In the genomic region with DNA sequence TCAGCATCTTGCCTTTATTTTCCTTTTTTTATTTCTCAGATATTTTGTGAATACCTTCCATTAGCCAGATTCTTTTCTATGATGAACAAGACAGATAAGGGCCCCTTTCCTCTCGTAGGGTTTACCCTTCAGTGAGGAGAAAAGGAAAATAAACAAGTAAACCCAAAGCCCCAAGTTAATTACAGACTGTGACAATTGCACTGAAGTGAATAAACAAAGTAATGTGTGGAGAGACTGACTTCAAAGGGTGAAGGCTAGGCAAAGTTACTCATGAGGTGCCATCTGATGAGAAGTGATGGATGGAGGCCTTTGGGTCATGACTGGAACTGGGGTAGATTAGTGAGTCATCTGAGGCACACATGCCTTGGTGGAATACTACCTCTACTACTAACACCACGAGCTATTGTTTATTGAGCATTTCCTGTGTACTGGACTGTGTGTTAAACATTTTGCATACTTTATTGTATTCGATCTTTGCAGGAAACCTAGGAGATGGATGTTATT, we compare ENCODE assay signal across 23 cellular contexts.
"Had no signal": no experiment of that assay in that cellular context is flagged by ENCODE, and none has a peak within 500 bp of the region (broad histone marks: within the 10 kb centered on the region; RNA-seq: fewer than 3 reads in every experiment).

No MANE protein-coding gene starts in this region.

- H3K4me1 ChIP-seq: right lobe of liver, uterus had no signal

- DNase-seq: activated CD4-positive, alpha-beta T cell treated with anti-CD3 and anti-CD28 coated beads, Interleukin-2, amount 10 ng/mL, durations not matched to agents 7 days and 5 days; activated CD4-positive, CD25-positive, alpha-beta regulatory T cell treated with anti-CD3 and anti-CD28 coated beads, Interleukin-2, amount 50 U/mL, for 72 hours; activated CD8-positive, alpha-beta memory T cell treated with anti-CD3 and anti-CD28 coated beads, Interleukin-2, amount 10 ng/mL, durations not matched to agents 7 days and 5 days; activated CD8-positive, alpha-beta T cell treated with anti-CD3 and anti-CD28 coated beads for 36 hours; activated effector memory CD4-positive, alpha-beta T cell treated with anti-CD3 and anti-CD28 coated beads, Interleukin-2, amount 50 U/mL, for 16 hours; activated naive CD4-positive, alpha-beta T cell treated with anti-CD3 and anti-CD28 coated beads, Interleukin-2, amount 10 ng/mL, durations not matched to agents 7 days and 5 days; activated T-cell treated with anti-CD3 and anti-CD28 coated beads for 4 hours; anterior cingulate cortex; caudate nucleus; effector CD4-positive, alpha-beta T cell; erythroblast; gastrocnemius medialis; hippocampal formation; left cardiac atrium; occipital lobe; right lobe of liver; small intestine; stimulated activated CD4-positive, alpha-beta T cell treated with anti-CD3 and anti-CD28 coated beads, Interleukin-15, amount 100 ng/mL, for 24 hours; stimulated activated CD8-positive, alpha-beta memory T cell treated with anti-CD3 and anti-CD28 coated beads, Interleukin-4, amount 100 ng/mL, for 48 hours; stimulated activated naive B cell treated with anti-CD40 and anti-IgM and Interleukin-4, amounts not matched to agents 10 μg/mL and 1 μg/mL and 100 μg/mL, for 72 hours; transverse colon; uterus; WERI-Rb-1 had no signal

- ATAC-seq: activated CD8-positive, alpha-beta memory T cell treated with anti-CD3 and anti-CD28 coated beads, Interleukin-2, amount 10 ng/mL, durations not matched to agents 7 days and 5 days; activated CD8-positive, alpha-beta T cell treated with anti-CD3 and anti-CD28 coated beads for 36 hours; gastrocnemius medialis; left cardiac atrium; right lobe of liver; stimulated activated naive B cell treated with anti-CD40 and anti-IgM and Interleukin-4, amounts not matched to agents 10 μg/mL and 1 μg/mL and 100 μg/mL, for 72 hours had no signal

- H3K4me3 ChIP-seq: gastrocnemius medialis, right lobe of liver, transverse colon, uterus had no signal

- H3K9me3 ChIP-seq: gastrocnemius medialis, right lobe of liver, transverse colon, uterus had no signal

- H3K36me3 ChIP-seq: gastrocnemius medialis, right lobe of liver, transverse colon, uterus, WERI-Rb-1 had no signal

- H3K27ac ChIP-seq: gastrocnemius medialis, right lobe of liver, transverse colon, uterus, WERI-Rb-1 had no signal

- H3K27me3 ChIP-seq: gastrocnemius medialis, right lobe of liver, transverse colon, uterus had no signal
